Comparison of ENCODE assay signal across 23 cellular contexts in the genomic region with DNA sequence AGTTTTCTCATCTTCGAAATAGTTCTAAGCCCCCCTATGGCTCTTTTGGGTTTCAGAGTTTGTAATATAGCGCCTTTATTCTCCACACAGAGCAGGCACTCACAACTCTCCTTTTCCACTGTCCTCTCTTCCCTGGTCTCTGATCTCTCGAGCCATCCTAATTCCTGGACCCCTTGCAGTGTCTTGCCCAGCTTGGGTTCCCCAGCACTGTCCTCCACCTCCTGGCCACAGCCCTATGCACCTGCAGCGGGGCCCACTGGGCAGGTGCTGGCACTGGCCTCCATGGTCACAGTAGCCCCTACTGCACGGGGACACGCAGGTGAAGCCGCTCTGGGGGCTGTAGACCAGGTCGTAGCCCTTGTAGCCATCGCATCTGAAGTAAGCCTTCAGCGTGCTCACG. TPM values are rescaled to one million over a fixed set of nuclear protein-coding genes. Genes with fewer than 3 reads are reported as not detected.
DNase-seq lines count a peak whose midpoint lies in the region; ATAC-seq and TF ChIP-seq lines count a peak whose summit lies in the region.
"Had no signal": no experiment of that assay in that cellular context is flagged by ENCODE, and none has a peak within 500 bp of the region (broad histone marks: within the 10 kb centered on the region; RNA-seq: fewer than 3 reads in every experiment).

No MANE protein-coding gene starts in this region.

- H3K9me3 ChIP-seq in heart left ventricle (no peaks in the 10 kb centered on the region), spleen (no peaks in the 10 kb centered on the region)
- H3K9me3 ChIP-seq: ascending aorta, ovary, tibial artery had no signal

- ATAC-seq in heart left ventricle (peak in 3 of 4 donors; percentile 8 to 27 (median 10)), Right ventricle myocardium inferior (no peak)

- TF ChIP-seq POLR2A in heart left ventricle (IDR thresholded peaks at IDR 0.05) (no peak), spleen (IDR thresholded peaks at IDR 0.05) (no peak)

- no peaks in the 10 kb centered on the region for H3K36me3 Mint-ChIP-seq in immature natural killer cell
- H3K36me3 Mint-ChIP-seq: activated naive CD4-positive, alpha-beta T cell treated with anti-CD3 and anti-CD28 coated beads, Interleukin-2, amount 50 U/mL, for 24 hours; naive thymus-derived CD4-positive, alpha-beta T cell had no signal

- intact Hi-C loops in heart left ventricle (cut with DNase I) (loop anchor here in 2 of 10 donors (10.0 kb wide), 1 partner anchor 124 kb away; no protein-coding TSS in a partner anchor), Right ventricle myocardium inferior (cut with DNase I) (loop anchor here (5.0 kb wide), 1 partner anchor 126 kb away; no protein-coding TSS in a partner anchor), spleen (cut with DNase I; ENCODE audit: low total_unique reads) (no loop called here)

- H3K27ac ChIP-seq in heart left ventricle (no peak overlapping the region), spleen (no peak overlapping the region)
- H3K27ac ChIP-seq: ascending aorta, dorsolateral prefrontal cortex, ovary, tibial artery had no signal

- H3K4me3 Mint-ChIP-seq in immature natural killer cell: peak overlapping the region in 4 of 5 donors; percentile 7 to 61 (median 44)

- WGBS in heart left ventricle, 4 donors: 95 to 97% (median 96%) methylated on average over 11 of the region's 11 CpGs
- WGBS in spleen, 5 donors: 94 to 99% (median 96%) methylated on average over 11 of the region's 11 CpGs

- H3K27me3 Mint-ChIP-seq in immature natural killer cell (ENCODE audit: low read depth in 3 of 3): peaks cover 4 to 9% (median 8%) of the 10 kb centered on the region in 3 donors
- H3K27me3 Mint-ChIP-seq: activated naive CD4-positive, alpha-beta T cell treated with anti-CD3 and anti-CD28 coated beads, Interleukin-2, amount 50 U/mL, for 24 hours had no signal

- no peak overlapping the region for H3K27ac Mint-ChIP-seq in immature natural killer cell
- H3K27ac Mint-ChIP-seq: activated naive CD4-positive, alpha-beta T cell treated with anti-CD3 and anti-CD28 coated beads, Interleukin-2, amount 50 U/mL, for 24 hours; stimulated activated naive CD8-positive, alpha-beta T cell treated with anti-CD3 and anti-CD28 coated beads, Interleukin-15, amount 100 ng/mL, for 72 hours had no signal

- H3K4me3 ChIP-seq in heart left ventricle (no peak overlapping the region), LNCaP clone FGC (ENCODE audit: low read depth, low read length) (peak overlapping the region; percentile 30), spleen (no peak overlapping the region)
- H3K4me3 ChIP-seq: ascending aorta, ovary, tibial artery had no signal

- peaks cover 0 to 7% (median 0%) of the 10 kb centered on the region in 12 donors for H3K4me1 ChIP-seq in heart left ventricle
- H3K4me1 ChIP-seq in spleen: peaks cover 0 to 16% (median 4%) of the 10 kb centered on the region in 6 donors
- H3K4me1 ChIP-seq: ascending aorta had no signal

- TF ChIP-seq CTCF in heart left ventricle (IDR thresholded peaks at IDR 0.05) (no peak), LNCaP clone FGC (IDR thresholded peaks at IDR 0.05; ENCODE audit: control insufficient read depth, extremely low read depth, insufficient read depth) (no peak), spleen (IDR thresholded peaks at IDR 0.05 in 8 of 11, conservative IDR thresholded peaks at IDR 0.05 in 3 of 11) (no peak)

- H3K36me3 ChIP-seq in heart left ventricle: no peaks in the 10 kb centered on the region
- no peaks in the 10 kb centered on the region for H3K36me3 ChIP-seq in spleen
- H3K36me3 ChIP-seq: ascending aorta, ovary had no signal

- peaks cover 33 to 40% of the 10 kb centered on the region in 2 donors for H3K4me1 Mint-ChIP-seq in immature natural killer cell

- peaks cover 0 to 16% (median 6%) of the 10 kb centered on the region in 9 donors for H3K27me3 ChIP-seq in heart left ventricle
- peaks cover 0 to 33% (median 0%) of the 10 kb centered on the region in 7 donors for H3K27me3 ChIP-seq in spleen (replicated peaks in 1 of 7)
- H3K27me3 ChIP-seq: ascending aorta, ovary had no signal

- DNase-seq in heart left ventricle (no peak), Right ventricle myocardium inferior (ENCODE audit: missing footprints) (no peak), LNCaP clone FGC (ENCODE audit: low read depth) (no peak), immature natural killer cell (no peak), spleen (peak; percentile 66), SKM-1 (lab: John Stamatoyannopoulos, UW; ENCODE audit: unreplicated experiment) (no peak), SW 1271 (lab: John Stamatoyannopoulos, UW) (no peak)
- no peak for DNase-seq in activated naive CD4-positive, alpha-beta T cell (lab: John Stamatoyannopoulos, UW)
- DNase-seq: activated CD4-positive, alpha-beta T cell treated with anti-CD3 and anti-CD28 coated beads for 4 hours; C1 segment of cervical spinal cord; Calu3; dorsolateral prefrontal cortex; NCI-H1417; NCI-H2081; NCI-H446; OCI-M1; SHP77; tibial artery had no signal

- H3K9me3 Mint-ChIP-seq in immature natural killer cell: no peaks in the 10 kb centered on the region
- H3K9me3 Mint-ChIP-seq: activated naive CD4-positive, alpha-beta T cell treated with anti-CD3 and anti-CD28 coated beads, Interleukin-2, amount 50 U/mL, for 24 hours had no signal

RNA-seq across cellular contexts. Expression of a gene that starts 27.9 kb away (rescaled TPM):
- 1 to 10 TPM in 7 of 9 donors, under 1 TPM in 2; 0.21 to 8.4 (median 3.2) TPM for total RNA-seq in heart left ventricle
- polyA plus RNA-seq in heart left ventricle: 1 to 10 TPM in 1 of 2 donors, under 1 TPM in 1; 0.53 to 3.2 TPM
- total RNA-seq in Right ventricle myocardium inferior: 4.6 TPM
- 1 to 10 TPM in 1 of 3 donors, not detected in 2; 1.2 TPM for polyA plus RNA-seq in immature natural killer cell
- 10 to 100 TPM in 1 of 7 donors, 1 to 10 TPM in 6; 1.8 to 13.6 (median 3.2) TPM for total RNA-seq in spleen
- polyA plus RNA-seq in spleen: 1 to 10 TPM in 2 of 3 donors, under 1 TPM in 1; 0.38 to 5.4 (median 3.3) TPM
